Comparison of ENCODE assay signal across 8 cellular contexts in the genomic region with DNA sequence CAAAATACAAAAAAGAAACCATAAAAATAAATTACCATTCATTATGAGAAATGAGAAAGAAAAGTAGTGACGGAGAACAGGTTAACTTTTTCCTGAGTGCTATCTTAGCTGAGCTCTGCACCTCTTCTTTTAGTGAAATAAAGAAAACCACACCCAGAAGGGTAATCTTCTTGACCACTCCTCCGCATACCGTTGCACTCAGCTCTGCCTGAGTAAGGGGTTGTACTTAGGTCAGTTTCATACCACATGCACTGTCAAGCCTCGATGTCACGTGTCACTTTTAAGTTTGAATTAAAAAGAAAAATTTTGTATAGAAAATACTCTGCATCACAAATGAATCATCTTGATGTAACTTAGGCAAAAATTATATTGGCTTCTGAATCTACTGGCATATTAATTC. TPM values are rescaled to one million over a fixed set of nuclear protein-coding genes. Genes with fewer than 3 reads are reported as not detected.
A peak's percentile ranks its signal among the peaks of the same experiment; 100 is the strongest.
DNase-seq lines count a peak whose midpoint lies in the region; ATAC-seq and TF ChIP-seq lines count a peak whose summit lies in the region.

No MANE protein-coding gene starts in this region.

- no peaks in the 10 kb centered on the region for H3K9me3 ChIP-seq in right atrium auricular region

- CTCF ChIA-PET in T-cell (lab: Charles Lee) = interaction anchor here in 1 of 2 donors (1.4 to 1.8 kb wide), 2 partner anchors 23 to 53 kb away, joined by 3 to 6 read pairs; no protein-coding TSS in a partner anchor

- no peaks in the 10 kb centered on the region for H3K27me3 Mint-ChIP-seq in T-cell

- H3K27me3 ChIP-seq in right atrium auricular region = no peaks in the 10 kb centered on the region
- H3K27me3 ChIP-seq in foreskin keratinocyte = no peaks in the 10 kb centered on the region

- H3K4me3 Mint-ChIP-seq in T-cell = peak overlapping the region; percentile 98 to 99 (median 98)

- peaks cover 62 to 69% (median 65%) of the 10 kb centered on the region in 3 donors for H3K4me1 Mint-ChIP-seq in T-cell

- intact Hi-C loops in left ventricle myocardium superior (cut with micrococcal nuclease) = no loop called here

- peak overlapping the region; percentile 95 to 99 for H3K27ac ChIP-seq in right atrium auricular region
- H3K27ac ChIP-seq in foreskin keratinocyte = peak overlapping the region; percentile 85

- no peaks in the 10 kb centered on the region for H3K36me3 ChIP-seq in right atrium auricular region

- no peak for DNase-seq in right atrium auricular region (ENCODE audit: low spot score)
- no peak for DNase-seq in left ventricle myocardium superior
- DNase-seq in T-cell = no peak
- no peak for DNase-seq in foreskin keratinocyte
- DNase-seq in stimulated activated naive CD4-positive, alpha-beta T cell treated with Interleukin-2 at 50 U/mL for 16 hours (lab: John Stamatoyannopoulos, UW) = peak; percentile 18
- no peak for DNase-seq in COLO668 (lab: John Stamatoyannopoulos, UW; ENCODE audit: unreplicated experiment)

- peak overlapping the region; percentile 98 to 99 for H3K27ac Mint-ChIP-seq in T-cell

- ATAC-seq in left ventricle myocardium superior (no peak), T-cell (replicated peaks in 1 of 4) (no peak), foreskin keratinocyte (no peak), HG02884 (IDR thresholded peaks at IDR 0.05; ENCODE audit: unreplicated experiment) (no peak), HG02642 (IDR thresholded peaks at IDR 0.05; ENCODE audit: poor library complexity, unreplicated experiment) (no peak)

- POLR2A ChIA-PET in T-cell (lab: Charles Lee) = interaction anchor here in 1 of 2 donors (0.5 to 2.2 kb wide), 3 partner anchors 38 to 58 kb away, joined by 5 to 22 read pairs (median 13); no protein-coding TSS in a partner anchor

- H3K36me3 Mint-ChIP-seq in T-cell = peaks cover 48% of the 10 kb centered on the region

- peaks cover 0 to 3% (median 0%) of the 10 kb centered on the region in 3 donors for H3K9me3 Mint-ChIP-seq in T-cell

- TF ChIP-seq CTCF in right atrium auricular region (IDR thresholded peaks at IDR 0.05) (no peak), foreskin keratinocyte (conservative IDR thresholded peaks at IDR 0.05) (no peak)

- peak overlapping the region; percentile 87 to 96 for H3K4me3 ChIP-seq in right atrium auricular region

- peaks cover 0 to 63% of the 10 kb centered on the region in 2 donors for H3K4me1 ChIP-seq in right atrium auricular region
- peaks cover 30% of the 10 kb centered on the region for H3K4me1 ChIP-seq in foreskin keratinocyte

RNA-seq across cellular contexts. Expression of gene EZR, which starts 2.8 kb away (rescaled TPM):
- 100 to 1,000 TPM; 161 to 197 TPM for total RNA-seq in right atrium auricular region
- total RNA-seq in left ventricle myocardium superior = 195 TPM
- total RNA-seq in T-cell = 100 to 1,000 TPM; 176 to 286 (median 272) TPM
- 169 and 218 TPM in 2 replicates for total RNA-seq in foreskin keratinocyte
- 100 and 126 TPM in 2 replicates for polyA plus RNA-seq in foreskin keratinocyte
